In the genomic region with DNA sequence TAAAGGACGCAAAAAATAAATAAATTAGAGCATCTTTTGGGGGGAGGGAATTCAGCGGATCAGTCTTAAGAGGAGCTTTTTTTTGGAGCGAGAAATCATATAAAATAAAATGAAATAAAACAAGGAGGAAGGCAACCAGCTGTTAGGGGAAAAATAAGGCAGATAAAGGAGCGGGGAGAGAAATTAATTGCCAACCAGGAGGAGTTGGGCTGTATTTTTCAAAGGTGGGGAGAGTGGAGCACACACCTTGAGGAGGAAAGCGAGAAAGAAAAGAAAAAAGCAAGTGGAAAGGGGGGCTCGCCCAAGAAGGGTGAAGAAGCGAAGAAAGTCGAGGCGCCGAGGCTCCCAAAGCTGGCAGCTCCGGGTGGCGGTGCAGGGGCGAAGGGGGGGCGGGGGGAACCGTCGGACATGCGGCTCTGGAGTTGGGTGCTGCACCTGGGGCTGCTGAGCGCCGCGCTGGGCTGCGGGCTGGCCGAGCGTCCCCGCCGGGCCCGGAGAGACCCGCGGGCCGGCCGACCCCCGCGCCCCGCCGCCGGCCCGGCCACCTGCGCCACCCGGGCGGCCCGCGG, we compare ENCODE assay signal across 9 cellular contexts. TPM values are rescaled to one million over a fixed set of nuclear protein-coding genes. Genes with fewer than 3 reads are reported as not detected.
DNase-seq lines count a peak whose midpoint lies in the region; ATAC-seq and TF ChIP-seq lines count a peak whose summit lies in the region.
"Had no signal": no experiment of that assay in that cellular context is flagged by ENCODE, and none has a peak within 500 bp of the region (broad histone marks: within the 10 kb centered on the region; RNA-seq: fewer than 3 reads in every experiment).

PAPPA (plus strand) TSS at position 27 of the 569 bp plus-strand sequence; CDS start at position 409, 382 bp downstream.

- H3K27me3 ChIP-seq in A673 (replicated peaks; ENCODE audit: insufficient read depth, low read depth, low read length, poor library complexity): no peaks in the 10 kb centered on the region
- no peaks in the 10 kb centered on the region for H3K27me3 ChIP-seq in PC-3 (ENCODE audit: low read length)
- peaks cover 73% of the 10 kb centered on the region for H3K27me3 ChIP-seq in neural cell (ENCODE audit: insufficient read depth, low read depth, low read length)

- H3K36me3 ChIP-seq in A673 (ENCODE audit: insufficient read depth, low read length, poor library complexity, severe bottlenecking): peaks cover 5% of the 10 kb centered on the region
- H3K36me3 ChIP-seq in PC-3 (ENCODE audit: low read depth, low read length): no peaks in the 10 kb centered on the region
- H3K36me3 ChIP-seq in neural cell (ENCODE audit: insufficient read depth, low read length): no peaks in the 10 kb centered on the region

- H4K20me1 ChIP-seq in PC-3 (ENCODE audit: low read length) (no peaks in the 10 kb centered on the region), neural cell (ENCODE audit: insufficient read depth) (no peaks in the 10 kb centered on the region)

- BruUV-seq in A673 (replicated peaks; lab: Mats Ljungman, UMichigan) (no TSS peak), PC-3 (replicated peaks; lab: Mats Ljungman, UMichigan) (no TSS peak)

- H3K9ac ChIP-seq in PC-3 (ENCODE audit: low read length) (no peak within 1 kb of the TSS), neural cell (ENCODE audit: low read length) (peak within 1 kb of the TSS; percentile 37)

- ATAC-seq in PC-3 (no peak), HG03196 (IDR thresholded peaks at IDR 0.05; ENCODE audit: unreplicated experiment) (no peak)
- no peak for ATAC-seq in activated CD4-positive, CD25-positive, alpha-beta regulatory T cell treated with anti-CD3 and anti-CD28 coated beads, Interleukin-2, amount 50 U/mL, for 24 hours
- ATAC-seq: activated CD8-positive, alpha-beta T cell treated with anti-CD3 and anti-CD28 coated beads, Interleukin-2, amount 10 ng/mL, durations not matched to agents 7 days and 5 days had no signal

- H3K27ac ChIP-seq in A673 (ENCODE audit: low read depth, low read length, poor library complexity, severe bottlenecking): peak within 1 kb of the TSS; percentile 93
- H3K27ac ChIP-seq in PC-3 (ENCODE audit: low read length): no peak within 1 kb of the TSS
- no peak within 1 kb of the TSS for H3K27ac ChIP-seq in neural cell (ENCODE audit: low read length)

- H3K9me3 ChIP-seq in A673 (ENCODE audit: low read depth, low read length, poor library complexity, severe bottlenecking): no peaks in the 10 kb centered on the region
- no peaks in the 10 kb centered on the region for H3K9me3 ChIP-seq in PC-3 (ENCODE audit: low read length)
- no peaks in the 10 kb centered on the region for H3K9me3 ChIP-seq in neural cell (ENCODE audit: low read length)

- H3K9me2 ChIP-seq in PC-3 (replicated peaks; ENCODE audit: low read length) (no peaks in the 10 kb centered on the region), neural cell (ENCODE audit: insufficient read depth, low read length) (no peaks in the 10 kb centered on the region)

- TF ChIP-seq RAD21 in neural cell (conservative IDR thresholded peaks at IDR 0.05): no peak

- TF ChIP-seq CTCF in A673 (conservative IDR thresholded peaks at IDR 0.05; ENCODE audit: low read depth, low read length): no peak
- TF ChIP-seq CTCF in PC-3 (conservative IDR thresholded peaks at IDR 0.05; ENCODE audit: low read depth, low read length): no peak
- TF ChIP-seq CTCF in fibroblast of mammary gland (conservative IDR thresholded peaks at IDR 0.05; ENCODE audit: control insufficient read depth, insufficient read depth, low read depth, low read length): no peak
- TF ChIP-seq CTCF in neural cell (IDR thresholded peaks at IDR 0.05; ENCODE audit: poor library complexity, severe bottlenecking): no peak

- CTCF ChIA-PET in A673 (lab: Charles Lee) (interaction anchor here (0.6 kb wide), 3 partner anchors 8 to 272 kb away, joined by 3 to 5 read pairs (median 4); no protein-coding TSS in a partner anchor), PC-3 (lab: Charles Lee) (no interaction called here)

- H3K4me3 ChIP-seq in A673 (ENCODE audit: low read depth, low read length, poor library complexity, severe bottlenecking) (peak within 1 kb of the TSS; percentile 81), PC-3 (ENCODE audit: low read length) (peak within 1 kb of the TSS; percentile 54), fibroblast of mammary gland (ENCODE audit: control insufficient read depth, low read depth, low read length) (peak within 1 kb of the TSS; percentile 81), neural cell (ENCODE audit: low read length) (peak within 1 kb of the TSS; percentile 72)

- no peak for TF ChIP-seq EP300 in neural cell (conservative IDR thresholded peaks at IDR 0.05; ENCODE audit: poor library complexity, severe bottlenecking)

- no peaks in the 10 kb centered on the region for H3F3A ChIP-seq in PC-3 (ENCODE audit: low read length, unreplicated experiment)
- no peaks in the 10 kb centered on the region for H3F3A ChIP-seq in neural cell (ENCODE audit: insufficient read depth, low read length, poor library complexity, severe bottlenecking)

- H3K4me2 ChIP-seq in PC-3 (ENCODE audit: low read length): peak within 1 kb of the TSS; percentile 73
- peak within 1 kb of the TSS; percentile 40 for H3K4me2 ChIP-seq in neural cell (ENCODE audit: low read length)

- H2AFZ ChIP-seq in PC-3 (ENCODE audit: low read length) (peak within 1 kb of the TSS; percentile 48; the same call in 1 of the 2 replicates), neural cell (ENCODE audit: low read depth, low read length) (no peak within 1 kb of the TSS)

- intact Hi-C loops in A673 (cut with micrococcal nuclease; ENCODE audit: unreplicated experiment) (loop anchor here (2.0 to 10.0 kb wide), 7 partner anchors 211 to 562 kb away; no protein-coding TSS in a partner anchor), PC-3 (cut with micrococcal nuclease) (loop anchor here (5.0 kb wide), 2 partner anchors 462 to 562 kb away; no protein-coding TSS in a partner anchor)

- H3K4me1 ChIP-seq in A673 (ENCODE audit: insufficient read depth, low read length, poor library complexity, severe bottlenecking): peaks cover 52% of the 10 kb centered on the region
- peaks cover 19% of the 10 kb centered on the region for H3K4me1 ChIP-seq in PC-3 (ENCODE audit: insufficient read depth, low read length)

- peak; percentile 58 for DNase-seq in A673 (ENCODE audit: low spot score)
- no peak for DNase-seq in PC-3
- no peak for DNase-seq in fibroblast of mammary gland (ENCODE audit: low read depth)
- DNase-seq in activated naive CD4-positive, alpha-beta T cell treated with anti-CD3 and anti-CD28 coated beads, Interleukin-2, amount 50 U/mL, for 16 hours: no peak
- no peak for DNase-seq in NCI-H128 (lab: John Stamatoyannopoulos, UW; ENCODE audit: unreplicated experiment)
- DNase-seq: activated CD8-positive, alpha-beta T cell treated with anti-CD3 and anti-CD28 coated beads, Interleukin-2, amount 10 ng/mL, durations not matched to agents 7 days and 5 days had no signal

- H3K79me2 ChIP-seq in PC-3 (ENCODE audit: low read length) (no peaks in the 10 kb centered on the region), neural cell (replicated peaks; ENCODE audit: insufficient read depth, low read length) (no peaks in the 10 kb centered on the region)

- POLR2A ChIA-PET in A673 (lab: Charles Lee; ENCODE audit: low non-redundant PET): interaction anchor here (0.6 kb wide), 1 partner anchor 481 kb away, joined by 5 read pairs; no protein-coding TSS in a partner anchor
- POLR2A ChIA-PET in PC-3 (lab: Charles Lee; ENCODE audit: unreplicated experiment): no interaction called here

TF ChIP-seq in neural cell, 6 proteins besides CTCF, POLR2A, EP300 and RAD21:
- TF ChIP-seq POLR2AphosphoS5 (IDR thresholded peaks at IDR 0.05): no peak
- no peak for TF ChIP-seq REST (IDR thresholded peaks at IDR 0.05; ENCODE audit: borderline replicate concordance)
- no peak for TF ChIP-seq TAF1 (IDR thresholded peaks at IDR 0.05; ENCODE audit: low read depth)
- no peak for TF ChIP-seq SMC3 (conservative IDR thresholded peaks at IDR 0.05; ENCODE audit: poor library complexity)
- no peak for TF ChIP-seq MXI1 (conservative IDR thresholded peaks at IDR 0.05; ENCODE audit: poor library complexity, severe bottlenecking)
- no peak for TF ChIP-seq EZH2 (IDR thresholded peaks at IDR 0.05; ENCODE audit: borderline replicate concordance, insufficient read depth, low read length, poor library complexity, severe bottlenecking)

RNA-seq across cellular contexts. Expression of gene PAPPA, which starts in this region (rescaled TPM):
- total RNA-seq in A673 (2021) (44.0 and 47.4 TPM in 2 replicates), PC-3 (2014; rRNA removed) (not detected in 2 replicates)
- polyA plus RNA-seq in neural cell: 0.40 and 0.41 TPM in 2 replicates
- polyA minus RNA-seq in neural cell: 0.69 and 0.73 TPM in 2 replicates
- total RNA-seq: activated CD8-positive, alpha-beta T cell treated with anti-CD3 and anti-CD28 coated beads, Interleukin-2, amount 10 ng/mL, durations not matched to agents 7 days and 5 days had no signal

Comparison
In these comparisons a context has a peak if more than half of its experiments do, and no peak if none do; other contexts are left out.
1. RNA of gene PAPPA (total RNA-seq): 44.0 to 47.4 TPM in A673; not detected in PC-3; every median in the first group is over 10 times any median in the second.
2. Peak in every context shown above with its lines, with median percentiles within 50 percentile points of each other: H3K4me3 ChIP-seq.